ENCODE assay signal across 8 cellular contexts in genomic region chr11:10878408-10879214, GRCh38. TPM values are rescaled to one million over a fixed set of nuclear protein-coding genes. Genes with fewer than 3 reads are reported as not detected.
DNase-seq lines count a peak whose midpoint lies in the region; ATAC-seq, FAIRE-seq and TF ChIP-seq lines count a peak whose summit lies in the region.

No MANE protein-coding gene starts in this region.

- no peak for FAIRE-seq in HepG2 (lab: Jason Lieb, UNC)

- TF ChIP-seq CTCF in GM20000 (IDR thresholded peaks at IDR 0.05; ENCODE audit: extremely low read depth, missing control alignments) (peak; percentile 34), cardiac fibroblast (IDR thresholded peaks at IDR 0.05; ENCODE audit: low read depth, low read length) (peak; percentile 97), HepG2 (CRISPR knock-in tag; IDR thresholded peaks at IDR 0.05) (peak; percentile 57)

- no peak overlapping the region for H3K27ac ChIP-seq in HepG2 (ENCODE audit: extremely low read length, insufficient read depth, low read length)

- TF ChIP-seq EP300 in HepG2 (IDR thresholded peaks at IDR 0.05; ENCODE audit: low read depth in 2 of 2, low read length in 2 of 2) (no peak), HepG2 (CRISPR knock-in tag; IDR thresholded peaks at IDR 0.05; ENCODE audit: borderline replicate concordance) (no peak)

- no peaks in the 10 kb centered on the region for H3K36me3 ChIP-seq in HepG2 (replicated peaks in 1 of 2; ENCODE audit: control insufficient read depth in 1 of 2, insufficient read depth in 2 of 2, low read length in 2 of 2)

- POLR2A ChIA-PET in HepG2 (lab: Yijun Ruan, JAX): interaction anchor here (0.8 to 1.3 kb wide), 2 partner anchors 21 to 70 kb away, joined by 3 to 4 read pairs; partner anchors contain the start of gene EIF4G2

- in situ Hi-C loops in HepG2 (cut with HindIII; ENCODE audit: extremely low pct_ligation_motif_present, low pct_unique_long_range_greater_than_20kb): no loop called here

- H3K4me1 ChIP-seq in HepG2 (ENCODE audit: insufficient read depth, low read length): no peaks in the 10 kb centered on the region

- intact Hi-C loops in HepG2 (cut with micrococcal nuclease; ENCODE audit: unreplicated experiment): no loop called here

- DNase-seq in COLO668 (lab: John Stamatoyannopoulos, UW; ENCODE audit: unreplicated experiment) (peak; percentile 15), GM20000 (ENCODE audit: low spot score) (no peak), NOMO-1 (lab: John Stamatoyannopoulos, UW; ENCODE audit: unreplicated experiment in 2 of 2) (peak; percentile 64 to 91), cardiac fibroblast (ENCODE audit: low read depth in 2 of 2) (peak; percentile 85 to 88), HepG2 (ENCODE audit: low spot score) (peak; percentile 58), cerebellar nuclear complex (lab: John Stamatoyannopoulos, UW) (no peak)
- DNase-seq in stimulated activated CD4-positive, alpha-beta T cell treated with anti-CD3 and anti-CD28 coated beads, Interleukin-12 subunit alpha, Interleukin-12 subunit beta, amount 100 ng/mL, for 4 hours: no peak

- CTCF ChIA-PET in HepG2 (lab: Yijun Ruan, JAX; ENCODE audit: low intra/inter-chr PET ratio, low total read pairs): no interaction called here

- WGBS in HepG2 (ENCODE audit: low lambda C conversion rate): 93% methylated on average over 7 of the region's 7 CpGs

- no peak overlapping the region for H3K9ac ChIP-seq in HepG2 (ENCODE audit: insufficient read depth, low read depth, low read length)

- no TSS peak for BruUV-seq in HepG2 (replicated peaks; lab: Mats Ljungman, UMichigan)

- no peak for TF ChIP-seq POLR2A in HepG2 (IDR thresholded peaks at IDR 0.05; ENCODE audit: insufficient read depth in 1 of 2, low read depth in 2 of 2, low read length in 2 of 2)

- no peak overlapping the region for H2AFZ ChIP-seq in HepG2 (ENCODE audit: low read length)

- ATAC-seq in HepG2 (peak; percentile 36; the same call in 1 of the 3 replicates), GM21367 (IDR thresholded peaks at IDR 0.05; ENCODE audit: unreplicated experiment) (no peak)

- TF ChIP-seq RAD21 in HepG2 (CRISPR knock-in tag; IDR thresholded peaks at IDR 0.05): no peak

- no peaks in the 10 kb centered on the region for H4K20me1 ChIP-seq in HepG2 (ENCODE audit: insufficient read depth, low read length)

- H3K79me2 ChIP-seq in HepG2 (ENCODE audit: insufficient read depth, low read length): no peaks in the 10 kb centered on the region

- no peaks in the 10 kb centered on the region for H3K27me3 ChIP-seq in HepG2 (ENCODE audit: control insufficient read depth in 1 of 2, insufficient read depth in 2 of 2, low read length in 2 of 2)

- no peaks in the 10 kb centered on the region; the same call in 1 of the 2 replicates for H3K9me3 ChIP-seq in HepG2 (ENCODE audit: low read length)

- H3K4me3 ChIP-seq in cardiac fibroblast (replicated peaks in 1 of 2; ENCODE audit: low read depth in 2 of 2, low read length in 2 of 2): no peak overlapping the region
- H3K4me3 ChIP-seq in HepG2 (replicated peaks in 1 of 3; ENCODE audit: insufficient read depth in 1 of 3, low read depth in 2 of 3, low read length in 3 of 3): no peak overlapping the region

- no peak overlapping the region for H3K4me2 ChIP-seq in HepG2 (ENCODE audit: low read depth, low read length)

TF ChIP-seq in HepG2, 621 proteins besides CTCF, POLR2A, EP300 and RAD21:
- TF ChIP-seq ELF1 (CRISPR knock-in tag; IDR thresholded peaks at IDR 0.05) (peak; percentile 46; the same call in 1 of the 2 replicates), MYPOP (CRISPR knock-in tag; IDR thresholded peaks at IDR 0.05) (no peak), ZNF740 (CRISPR knock-in tag; IDR thresholded peaks at IDR 0.05) (no peak), ETV5 (CRISPR knock-in tag; IDR thresholded peaks at IDR 0.05; ENCODE audit: borderline replicate concordance) (0 out of 2 replicates have a peak, but pooled peaks have one; percentile 16), SMC3 (IDR thresholded peaks at IDR 0.05; ENCODE audit: low read length) (peak; percentile 31; the same call in 1 of the 2 replicates), ELF3 (CRISPR knock-in tag; IDR thresholded peaks at IDR 0.05) (peak; percentile 66; the same call in 1 of the 2 replicates), ZNF256 (CRISPR knock-in tag; conservative IDR thresholded peaks at IDR 0.05) (no peak), RBM22 (optimal IDR thresholded peaks at IDR 0.05; ENCODE audit: low read length) (no peak), EEA1 (CRISPR knock-in tag; IDR thresholded peaks at IDR 0.05; ENCODE audit: borderline replicate concordance) (no peak)

RNA-seq across cellular contexts. Expression of gene ZBED5, which starts 20.8 kb away (rescaled TPM):
- 11.7 and 18.2 TPM in 2 replicates for total RNA-seq in HepG2 (2016; rRNA removed; fragmentation: Illumina TruSeq; extraction: Trizol)
- total RNA-seq in HepG2 (2016; cell fraction: cytosol; rRNA removed; fragmentation: Illumina TruSeq; extraction: Trizol; ENCODE audit: low read depth): 2.6 and 3.5 TPM in 2 replicates
- total RNA-seq in HepG2 (2016; cell fraction: insoluble cytoplasmic fraction; rRNA removed; fragmentation: Illumina TruSeq; extraction: Trizol): 12.8 and 16.3 TPM in 2 replicates
- 7.1 and 8.0 TPM in 2 replicates for total RNA-seq in HepG2 (2016; cell fraction: membrane; rRNA removed; fragmentation: Illumina TruSeq; extraction: Trizol)
- total RNA-seq in HepG2 (2016; cell fraction: nucleus; rRNA removed; fragmentation: Illumina TruSeq; extraction: Trizol): 41.6 and 42.3 TPM in 2 replicates
- polyA plus RNA-seq in HepG2 (2011; rRNA removed): 30.4 and 38.6 TPM in 2 replicates
- polyA plus RNA-seq in HepG2 (2011; cell fraction: cytosol; rRNA removed): 12.1 and 15.9 TPM in 2 replicates
- polyA plus RNA-seq in HepG2 (2011; cell fraction: nucleus; rRNA removed): 32.3 and 43.5 TPM in 2 replicates
- 13.2 and 15.8 TPM in 2 replicates for polyA plus RNA-seq in HepG2 (2012)
- 0.96 and 1.2 TPM in 2 replicates for polyA plus RNA-seq in HepG2 (2016; cell fraction: cytosol; fragmentation: Illumina TruSeq; extraction: Trizol; ENCODE audit: low read depth)
- polyA plus RNA-seq in HepG2 (2016; cell fraction: insoluble cytoplasmic fraction; fragmentation: Illumina TruSeq; extraction: Trizol; ENCODE audit: low read depth): 14.0 and 15.2 TPM in 2 replicates
- 2.6 and 3.1 TPM in 2 replicates for polyA plus RNA-seq in HepG2 (2016; cell fraction: membrane; fragmentation: Illumina TruSeq; extraction: Trizol; ENCODE audit: low read depth)
- polyA plus RNA-seq in HepG2 (2016; cell fraction: nucleus; fragmentation: Illumina TruSeq; extraction: Trizol; ENCODE audit: insufficient read depth, low read depth): 70.9 and 72.1 TPM in 2 replicates
- 122 and 258 TPM in 2 replicates for polyA minus RNA-seq in HepG2 (2011; rRNA and poly(A)+ RNA removed; ENCODE audit: low replicate concordance)
- polyA minus RNA-seq in HepG2 (2011; cell fraction: cytosol; rRNA and poly(A)+ RNA removed): 15.7 and 19.7 TPM in 2 replicates
- 88.1 and 103 TPM in 2 replicates for polyA minus RNA-seq in HepG2 (2011; cell fraction: nucleus; rRNA and poly(A)+ RNA removed)

Comparison
In these comparisons a context has a peak if more than half of its experiments do, and no peak if none do; other contexts are left out.
1. DNase-seq: peak in COLO668 (single experiment), NOMO-1 (2 of 2), cardiac fibroblast (2 of 2) and HepG2 (single experiment); none in GM20000 (single experiment), cerebellar nuclear complex (0 of 2) and stimulated activated CD4-positive, alpha-beta T cell treated with anti-CD3 and anti-CD28 coated beads, Interleukin-12 subunit alpha, Interleukin-12 subunit beta, amount 100 ng/mL, for 4 hours (single experiment).
2. CTCF ChIP-seq: peak in every context shown above with its lines; median percentile 97 in cardiac fibroblast; 57 in HepG2; 34 in GM20000.